ENCODE assay signal across 40 cellular contexts in the genomic region with DNA sequence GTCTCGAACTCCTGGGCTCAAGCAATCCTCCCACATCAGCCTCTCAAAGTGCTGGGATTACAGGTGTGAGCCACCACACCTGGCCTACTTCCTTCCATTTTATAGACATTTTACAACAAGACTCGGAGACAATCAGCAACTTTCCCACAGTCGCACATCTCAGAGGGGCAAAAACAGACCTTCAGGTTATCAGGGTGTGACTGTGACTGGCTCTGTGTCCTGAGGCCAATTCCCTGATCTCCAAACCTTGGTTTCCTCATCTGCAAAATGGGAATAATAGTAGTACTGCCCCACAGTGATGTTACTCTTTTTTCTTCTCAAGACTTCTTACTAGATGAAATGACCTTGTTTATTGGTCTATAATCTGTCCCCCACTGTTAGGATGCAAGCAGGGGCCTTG. TPM values are rescaled to one million over a fixed set of nuclear protein-coding genes. Genes with fewer than 3 reads are reported as not detected.
"Had no signal": no experiment of that assay in that cellular context is flagged by ENCODE, and none has a peak within 500 bp of the region (broad histone marks: within the 10 kb centered on the region; RNA-seq: fewer than 3 reads in every experiment).

No MANE protein-coding gene starts in this region.

- H3K9me3 Mint-ChIP-seq: activated B cell treated with CpG ODN at 0.5 μM for 24 hours; activated CD4-positive, alpha-beta memory T cell treated with anti-CD3 and anti-CD28 coated beads for 36 hours; activated CD4-positive, alpha-beta T cell treated with anti-CD3 and anti-CD28 coated beads, Interleukin-2, amount 10 ng/mL, durations not matched to agents 24 days and 14 days; activated CD8-positive, alpha-beta T cell treated with anti-CD3 and anti-CD28 coated beads for 36 hours; activated naive CD4-positive, alpha-beta T cell treated with anti-CD3 and anti-CD28 coated beads for 36 hours; activated naive CD4-positive, alpha-beta T cell treated with anti-CD3 and anti-CD28 coated beads, Interleukin-2, amount 50 U/mL, for 72 hours; activated naive CD8-positive, alpha-beta T cell treated with anti-CD3 and anti-CD28 coated beads for 36 hours; activated T-cell treated with anti-CD3 and anti-CD28 coated beads, Interleukin-2, amount 50 U/mL, for 4 hours; activated T-cell treated with anti-CD3 and anti-CD28 coated beads, Interleukin-2, amount 50 U/mL, for 72 hours; activated T-helper 1 cell treated with anti-CD3 and anti-CD28 coated beads, Interleukin-12 subunit alpha, Interleukin-12 subunit beta, Interleukin-2, Interleukin-4 antibody, amounts not matched to agents 30 ng/mL and 10 ng/mL and 1 ng/mL, durations not matched to agents 14 hours and 24 hours and 36 hours; activated T-helper 17 cell treated with anti-CD3 and anti-CD28 coated beads, Interleukin-2, amount 50 U/mL, for 72 hours; central memory CD8-positive, alpha-beta T cell; T-helper 1 cell treated with Interleukin-12 subunit alpha and Interleukin-12 subunit beta and Interleukin-4 antibody, amounts not matched to agents 30 μg/mL and 1 μg/mL, for 36 hours; T-helper 2 cell treated with Interferon-gamma antibody and Interleukin-4, amounts not matched to agents 5 μg/mL and 100 μg/mL, for 36 hours had no signal

- H3K4me1 ChIP-seq: ascending aorta had no signal

- H3K4me3 ChIP-seq: ascending aorta, cardiac muscle cell had no signal

- H3K36me3 Mint-ChIP-seq: activated CD4-positive, alpha-beta memory T cell treated with anti-CD3 and anti-CD28 coated beads for 36 hours; activated naive CD4-positive, alpha-beta T cell treated with anti-CD3 and anti-CD28 coated beads, Interleukin-2, amount 50 U/mL, for 72 hours; activated naive CD8-positive, alpha-beta T cell treated with anti-CD3 and anti-CD28 coated beads for 36 hours; brain had no signal

- H3K4me3 Mint-ChIP-seq: activated B cell treated with CpG ODN at 0.5 μM for 24 hours; activated CD4-positive, alpha-beta memory T cell treated with anti-CD3 and anti-CD28 coated beads for 36 hours; activated CD4-positive, alpha-beta T cell treated with anti-CD3 and anti-CD28 coated beads, Interleukin-2, amount 10 ng/mL, durations not matched to agents 24 days and 14 days; activated CD8-positive, alpha-beta T cell treated with anti-CD3 and anti-CD28 coated beads for 36 hours; activated naive CD4-positive, alpha-beta T cell treated with anti-CD3 and anti-CD28 coated beads for 36 hours; activated naive CD8-positive, alpha-beta T cell treated with anti-CD3 and anti-CD28 coated beads for 36 hours; activated T-cell treated with anti-CD3 and anti-CD28 coated beads, Interleukin-2, amount 50 U/mL, for 4 hours; activated T-cell treated with anti-CD3 and anti-CD28 coated beads, Interleukin-2, amount 50 U/mL, for 72 hours; activated T-helper 1 cell treated with anti-CD3 and anti-CD28 coated beads, Interleukin-12 subunit alpha, Interleukin-12 subunit beta, Interleukin-2, Interleukin-4 antibody, amounts not matched to agents 30 ng/mL and 10 ng/mL and 1 ng/mL, durations not matched to agents 14 hours and 24 hours and 36 hours; activated T-helper 17 cell treated with anti-CD3 and anti-CD28 coated beads, Interleukin-2, amount 50 U/mL, for 72 hours; brain; central memory CD8-positive, alpha-beta T cell; T-helper 1 cell treated with Interleukin-12 subunit alpha and Interleukin-12 subunit beta and Interleukin-4 antibody, amounts not matched to agents 30 μg/mL and 1 μg/mL, for 36 hours; T-helper 2 cell treated with Interferon-gamma antibody and Interleukin-4, amounts not matched to agents 5 μg/mL and 100 μg/mL, for 36 hours had no signal

- FAIRE-seq: bronchial epithelial cell, TTC549 had no signal

- H3K27ac ChIP-seq: ascending aorta, cardiac muscle cell, VCaP had no signal

- H3K9me3 ChIP-seq: ascending aorta had no signal

- H3K27ac Mint-ChIP-seq: activated B cell treated with CpG ODN at 0.5 μM for 24 hours; activated CD4-positive, alpha-beta memory T cell treated with anti-CD3 and anti-CD28 coated beads for 36 hours; activated CD4-positive, alpha-beta T cell treated with anti-CD3 and anti-CD28 coated beads, Interleukin-2, amount 10 ng/mL, durations not matched to agents 24 days and 14 days; activated CD8-positive, alpha-beta T cell treated with anti-CD3 and anti-CD28 coated beads for 36 hours; activated naive CD4-positive, alpha-beta T cell treated with anti-CD3 and anti-CD28 coated beads for 36 hours; activated naive CD4-positive, alpha-beta T cell treated with anti-CD3 and anti-CD28 coated beads, Interleukin-2, amount 50 U/mL, for 72 hours; activated naive CD8-positive, alpha-beta T cell treated with anti-CD3 and anti-CD28 coated beads for 36 hours; activated T-cell treated with anti-CD3 and anti-CD28 coated beads, Interleukin-2, amount 50 U/mL, for 72 hours; activated T-helper 1 cell treated with anti-CD3 and anti-CD28 coated beads, Interleukin-12 subunit alpha, Interleukin-12 subunit beta, Interleukin-2, Interleukin-4 antibody, amounts not matched to agents 30 ng/mL and 10 ng/mL and 1 ng/mL, durations not matched to agents 14 hours and 24 hours and 36 hours; activated T-helper 17 cell treated with anti-CD3 and anti-CD28 coated beads, Interleukin-2, amount 50 U/mL, for 72 hours; brain; T-helper 1 cell treated with Interleukin-12 subunit alpha and Interleukin-12 subunit beta and Interleukin-4 antibody, amounts not matched to agents 30 μg/mL and 1 μg/mL, for 36 hours; T-helper 2 cell treated with Interferon-gamma antibody and Interleukin-4, amounts not matched to agents 5 μg/mL and 100 μg/mL, for 36 hours had no signal

- ATAC-seq: activated CD8-positive, alpha-beta T cell treated with anti-CD3 and anti-CD28 coated beads for 36 hours; activated naive CD4-positive, alpha-beta T cell treated with anti-CD3 and anti-CD28 coated beads, Interleukin-2, amount 50 U/mL, for 72 hours; activated T-cell treated with anti-CD3 and anti-CD28 coated beads, Interleukin-2, amount 50 U/mL, for 4 hours; activated T-cell treated with anti-CD3 and anti-CD28 coated beads, Interleukin-2, amount 50 U/mL, for 72 hours; activated T-helper 17 cell treated with anti-CD3 and anti-CD28 coated beads, Interleukin-2, amount 50 U/mL, for 72 hours had no signal

- DNase-seq: activated B cell treated with CpG ODN at 0.5 μM for 24 hours; activated CD4-positive, alpha-beta memory T cell treated with anti-CD3 and anti-CD28 coated beads for 36 hours; activated CD4-positive, alpha-beta T cell treated with anti-CD3 and anti-CD28 coated beads for 4 hours; activated CD4-positive, alpha-beta T cell treated with anti-CD3 and anti-CD28 coated beads, Interleukin-2, amount 10 ng/mL, durations not matched to agents 24 days and 14 days; activated CD4-positive, alpha-beta T cell treated with anti-CD3 and anti-CD28 coated beads, Interleukin-2, amount 50 U/mL, for 1 hour; activated CD4-positive, alpha-beta T cell treated with anti-CD3 and anti-CD28 coated beads, Interleukin-2, amount 50 U/mL, for 4 hours; activated CD4-positive, CD25-positive, alpha-beta regulatory T cell treated with anti-CD3 and anti-CD28 coated beads, Interleukin-2, amount 50 U/mL, for 72 hours; activated CD8-positive, alpha-beta memory T cell treated with anti-CD3 and anti-CD28 coated beads, Interleukin-2, amount 50 U/mL, for 4 hours; activated CD8-positive, alpha-beta T cell treated with anti-CD3 and anti-CD28 coated beads for 36 hours; activated effector memory CD4-positive, alpha-beta T cell treated with anti-CD3 and anti-CD28 coated beads, Interleukin-2, amount 50 U/mL, for 16 hours; activated gamma-delta T cell treated with Interleukin-2 at 50 U/mL for 16 hours; activated naive CD4-positive, alpha-beta T cell; activated naive CD4-positive, alpha-beta T cell treated with anti-CD3 and anti-CD28 coated beads for 36 hours; activated naive CD4-positive, alpha-beta T cell treated with anti-CD3 and anti-CD28 coated beads, Interleukin-2, amount 50 U/mL, for 16 hours; activated naive CD8-positive, alpha-beta T cell treated with anti-CD3 and anti-CD28 coated beads for 36 hours; activated T-cell treated with anti-CD3 and anti-CD28 coated beads for 4 hours; activated T-cell treated with anti-CD3 and anti-CD28 coated beads, Interleukin-2, amount 50 U/mL, for 1 hour; activated T-cell treated with anti-CD3 and anti-CD28 coated beads, Interleukin-2, amount 50 U/mL, for 4 hours; activated T-cell treated with anti-CD3 and anti-CD28 coated beads, Interleukin-2, amount 50 U/mL, for 72 hours; amygdala; anterior cingulate cortex; caudate nucleus; cerebellar nuclear complex; T-helper 1 cell; T-helper 2 cell; T-helper 9 cell had no signal

- H3K36me3 ChIP-seq: ascending aorta, cardiac muscle cell had no signal

- H3K4me1 Mint-ChIP-seq: activated B cell treated with CpG ODN at 0.5 μM for 24 hours; brain; central memory CD8-positive, alpha-beta T cell had no signal

- H3K27me3 ChIP-seq: ascending aorta, cardiac muscle cell had no signal

RNA-seq across cellular contexts. Expression of gene KCNH6, which starts 10.8 kb away (rescaled TPM):
- total RNA-seq: activated B cell treated with CpG ODN at 0.5 μM for 24 hours; activated CD4-positive, alpha-beta memory T cell treated with anti-CD3 and anti-CD28 coated beads for 36 hours; activated CD4-positive, alpha-beta T cell treated with anti-CD3 and anti-CD28 coated beads, Interleukin-2, amount 10 ng/mL, durations not matched to agents 24 days and 14 days; activated CD8-positive, alpha-beta memory T cell treated with anti-CD3 and anti-CD28 coated beads for 36 hours; activated CD8-positive, alpha-beta T cell treated with anti-CD3 and anti-CD28 coated beads for 36 hours; activated naive CD4-positive, alpha-beta T cell treated with anti-CD3 and anti-CD28 coated beads for 36 hours; activated naive CD8-positive, alpha-beta T cell treated with anti-CD3 and anti-CD28 coated beads for 36 hours; activated T-cell treated with anti-CD3 and anti-CD28 coated beads, Interleukin-2, amount 50 U/mL, for 4 hours; activated T-cell treated with anti-CD3 and anti-CD28 coated beads, Interleukin-2, amount 50 U/mL, for 72 hours; activated T-helper 1 cell treated with anti-CD3 and anti-CD28 coated beads, Interleukin-12 subunit alpha, Interleukin-12 subunit beta, Interleukin-2, Interleukin-4 antibody, amounts not matched to agents 30 ng/mL and 10 ng/mL and 1 ng/mL, durations not matched to agents 14 hours and 24 hours and 36 hours; ascending aorta; bronchial epithelial cell; chondrocyte had no signal

RNA-seq across cellular contexts. Expression of gene ACE, which starts 35.5 kb away (rescaled TPM):
- total RNA-seq: activated CD4-positive, alpha-beta T cell treated with anti-CD3 and anti-CD28 coated beads, Interleukin-2, amount 10 ng/mL, durations not matched to agents 24 days and 14 days; activated naive CD8-positive, alpha-beta T cell treated with anti-CD3 and anti-CD28 coated beads for 36 hours; bronchial epithelial cell had no signal
